20 cellular contexts compared by ENCODE assay signal in the genomic region with DNA sequence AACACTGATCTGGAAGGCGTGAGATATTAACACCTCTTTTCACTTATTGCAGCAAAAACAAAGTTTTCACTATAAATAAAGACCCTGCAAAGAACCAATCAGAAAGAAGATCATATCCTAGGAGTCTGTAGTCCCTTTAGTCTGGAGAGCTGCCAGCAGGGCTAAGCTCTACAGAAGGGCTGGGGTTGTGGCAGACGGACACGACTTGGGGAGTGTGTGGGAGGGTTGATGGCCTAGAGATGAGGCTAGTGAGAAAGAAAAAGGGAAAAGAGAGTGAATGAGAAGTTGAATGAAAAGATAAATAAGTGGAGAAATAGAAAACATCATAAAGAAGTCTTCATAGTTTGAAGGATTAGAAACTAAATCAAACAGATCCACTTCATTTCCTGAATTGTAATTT. TPM values are rescaled to one million over a fixed set of nuclear protein-coding genes. Genes with fewer than 3 reads are reported as not detected.
DNase-seq lines count a peak whose midpoint lies in the region; ATAC-seq and TF ChIP-seq lines count a peak whose summit lies in the region.
"Had no signal": no experiment of that assay in that cellular context is flagged by ENCODE, and none has a peak within 500 bp of the region (broad histone marks: within the 10 kb centered on the region; RNA-seq: fewer than 3 reads in every experiment).

No MANE protein-coding gene starts in this region.

- DNase-seq in activated CD8-positive, alpha-beta memory T cell treated with anti-CD3 and anti-CD28 coated beads, Interleukin-2, amount 10 ng/mL, durations not matched to agents 7 days and 5 days, result no peak
- no peak for DNase-seq in activated CD8-positive, alpha-beta memory T cell treated with anti-CD3 and anti-CD28 coated beads, Interleukin-2, amount 50 U/mL, for 48 hours
- peak; percentile 3 for DNase-seq in MM.1S
- DNase-seq in activated naive CD8-positive, alpha-beta T cell treated with anti-CD3 and anti-CD28 coated beads for 36 hours, result no peak
- DNase-seq in NCI-H526 (lab: John Stamatoyannopoulos, UW), result no peak
- no peak for DNase-seq in NCI-H2196 treated with DMSO at 0.1 percent for 48 hours (lab: John Stamatoyannopoulos, UW; ENCODE audit: unreplicated experiment)
- DNase-seq: ACHN; activated CD8-positive, alpha-beta memory T cell treated with anti-CD3 and anti-CD28 coated beads for 24 hours; activated gamma-delta T cell treated with Interleukin-2 at 50 U/mL for 16 hours; body of pancreas; cortex of kidney; left ventricle myocardium inferior; NCI-H2081 treated with DMSO at 0.1 percent for 48 hours; NCI-H526 treated with DMSO at 0.1 percent for 48 hours; ovary; upper lobe of right lung had no signal

- no peak overlapping the region for H3K4me3 ChIP-seq in MM.1S (ENCODE audit: low read length)
- H3K4me3 ChIP-seq: body of pancreas, left ventricle myocardium inferior, ovary, upper lobe of right lung had no signal

- peaks cover 67% of the 10 kb centered on the region for H3K4me1 ChIP-seq in MM.1S (ENCODE audit: low read length)
- H3K4me1 ChIP-seq: left ventricle myocardium inferior had no signal

- no peaks in the 10 kb centered on the region for H3K27me3 Mint-ChIP-seq in activated CD8-positive, alpha-beta memory T cell treated with anti-CD3 and anti-CD28 coated beads, Interleukin-2, amount 10 ng/mL, durations not matched to agents 7 days and 5 days
- no peaks in the 10 kb centered on the region for H3K27me3 Mint-ChIP-seq in activated naive CD8-positive, alpha-beta T cell treated with anti-CD3 and anti-CD28 coated beads for 36 hours
- peaks cover 34% of the 10 kb centered on the region for H3K27me3 Mint-ChIP-seq in nephron (ENCODE audit: low read depth)

- H3K4me2 ChIP-seq in MM.1S (ENCODE audit: low read depth, low read length), result 0 out of 2 replicates have a peak overlapping the region, but pooled peaks have one; percentile 45

- peaks cover 36% of the 10 kb centered on the region for H3F3A ChIP-seq in MM.1S (ENCODE audit: insufficient read depth, low read length)

- H3K4me1 Mint-ChIP-seq in activated CD8-positive, alpha-beta memory T cell treated with anti-CD3 and anti-CD28 coated beads, Interleukin-2, amount 10 ng/mL, durations not matched to agents 7 days and 5 days, result peaks cover 70% of the 10 kb centered on the region
- peaks cover 72% of the 10 kb centered on the region for H3K4me1 Mint-ChIP-seq in activated naive CD8-positive, alpha-beta T cell treated with anti-CD3 and anti-CD28 coated beads for 36 hours
- peaks cover 17% of the 10 kb centered on the region for H3K4me1 Mint-ChIP-seq in nephron

- H3K9me3 ChIP-seq in MM.1S (replicated peaks; ENCODE audit: insufficient read depth, low read length), result no peaks in the 10 kb centered on the region
- H3K9me3 ChIP-seq: body of pancreas, left ventricle myocardium inferior, ovary, upper lobe of right lung had no signal

- H3K36me3 ChIP-seq in MM.1S (replicated peaks; ENCODE audit: insufficient read depth, low read length), result no peaks in the 10 kb centered on the region
- H3K36me3 ChIP-seq: left ventricle myocardium inferior, ovary, upper lobe of right lung had no signal

- CTCF ChIA-PET in activated CD8-positive, alpha-beta memory T cell treated with anti-CD3 and anti-CD28 coated beads, Interleukin-2, amount 10 ng/mL, durations not matched to agents 7 days and 5 days (lab: Charles Lee), result interaction anchor here (1.1 to 11.2 kb wide), 4 partner anchors 10 to 32 kb away, joined by 3 to 145 read pairs (median 17); no protein-coding TSS in a partner anchor

- TF ChIP-seq CTCF in MM.1S (IDR thresholded peaks at IDR 0.05; ENCODE audit: low read length) (no peak), nephron (IDR thresholded peaks at IDR 0.05; ENCODE audit: unreplicated experiment in 3 of 3) (no peak)

- H3K9ac ChIP-seq in MM.1S (ENCODE audit: low read length), result no peak overlapping the region

- H3K9me3 Mint-ChIP-seq in activated CD8-positive, alpha-beta memory T cell treated with anti-CD3 and anti-CD28 coated beads, Interleukin-2, amount 10 ng/mL, durations not matched to agents 7 days and 5 days (ENCODE audit: low read depth), result peaks cover 2% of the 10 kb centered on the region
- peaks cover 9% of the 10 kb centered on the region for H3K9me3 Mint-ChIP-seq in activated naive CD8-positive, alpha-beta T cell treated with anti-CD3 and anti-CD28 coated beads for 36 hours
- H3K9me3 Mint-ChIP-seq in nephron, result no peaks in the 10 kb centered on the region

- no peak overlapping the region for H2AFZ ChIP-seq in MM.1S (ENCODE audit: low read length)

- H3K79me2 ChIP-seq in MM.1S (ENCODE audit: low read length), result no peaks in the 10 kb centered on the region

- H3K27ac Mint-ChIP-seq in activated CD8-positive, alpha-beta memory T cell treated with anti-CD3 and anti-CD28 coated beads, Interleukin-2, amount 10 ng/mL, durations not matched to agents 7 days and 5 days, result peak overlapping the region; percentile 64
- H3K27ac Mint-ChIP-seq in activated naive CD8-positive, alpha-beta T cell treated with anti-CD3 and anti-CD28 coated beads for 36 hours, result peak overlapping the region; percentile 65
- peak overlapping the region in 2 of 3 experiments; percentile 10 to 38 for H3K27ac Mint-ChIP-seq in nephron

- peak overlapping the region; percentile 87; the same call in 1 of the 2 replicates for H3K27ac ChIP-seq in MM.1S (ENCODE audit: low read length)
- H3K27ac ChIP-seq: body of pancreas, left ventricle myocardium inferior, ovary, upper lobe of right lung had no signal

- no peaks in the 10 kb centered on the region for H3K27me3 ChIP-seq in MM.1S (replicated peaks; ENCODE audit: insufficient read depth, low read length)
- H3K27me3 ChIP-seq: body of pancreas, ovary had no signal

- no peak overlapping the region for H3K4me3 Mint-ChIP-seq in activated CD8-positive, alpha-beta memory T cell treated with anti-CD3 and anti-CD28 coated beads, Interleukin-2, amount 10 ng/mL, durations not matched to agents 7 days and 5 days
- H3K4me3 Mint-ChIP-seq in activated naive CD8-positive, alpha-beta T cell treated with anti-CD3 and anti-CD28 coated beads for 36 hours, result no peak overlapping the region
- H3K4me3 Mint-ChIP-seq in nephron, result no peak overlapping the region

- ATAC-seq in activated CD8-positive, alpha-beta memory T cell treated with anti-CD3 and anti-CD28 coated beads, Interleukin-2, amount 10 ng/mL, durations not matched to agents 7 days and 5 days, result no peak
- ATAC-seq in HG02798 (IDR thresholded peaks at IDR 0.05; ENCODE audit: poor library complexity, unreplicated experiment), result no peak
- ATAC-seq: body of pancreas, sciatic nerve, upper lobe of right lung had no signal

- H4K20me1 ChIP-seq in MM.1S (ENCODE audit: insufficient read depth, low read length), result no peaks in the 10 kb centered on the region

- H3K9me2 ChIP-seq in MM.1S (replicated peaks; ENCODE audit: insufficient read depth, low read length), result no peaks in the 10 kb centered on the region

- peaks cover 17% of the 10 kb centered on the region for H3K36me3 Mint-ChIP-seq in activated CD8-positive, alpha-beta memory T cell treated with anti-CD3 and anti-CD28 coated beads, Interleukin-2, amount 10 ng/mL, durations not matched to agents 7 days and 5 days
- peaks cover 10% of the 10 kb centered on the region for H3K36me3 Mint-ChIP-seq in activated naive CD8-positive, alpha-beta T cell treated with anti-CD3 and anti-CD28 coated beads for 36 hours
- H3K36me3 Mint-ChIP-seq in nephron (ENCODE audit: low read depth), result no peaks in the 10 kb centered on the region

RNA-seq across cellular contexts. Expression of gene SKAP1, which starts 8.6 kb away (rescaled TPM):
- 10 to 100 TPM; 75.5 to 91.4 TPM for total RNA-seq in activated CD8-positive, alpha-beta memory T cell treated with anti-CD3 and anti-CD28 coated beads, Interleukin-2, amount 10 ng/mL, durations not matched to agents 7 days and 5 days
- 10 to 100 TPM; 54.2 to 55.4 TPM for total RNA-seq in activated naive CD8-positive, alpha-beta T cell treated with anti-CD3 and anti-CD28 coated beads for 36 hours
- total RNA-seq: SK-MEL-5 had no signal
